10 cellular contexts compared by ENCODE assay signal in the genomic region with DNA sequence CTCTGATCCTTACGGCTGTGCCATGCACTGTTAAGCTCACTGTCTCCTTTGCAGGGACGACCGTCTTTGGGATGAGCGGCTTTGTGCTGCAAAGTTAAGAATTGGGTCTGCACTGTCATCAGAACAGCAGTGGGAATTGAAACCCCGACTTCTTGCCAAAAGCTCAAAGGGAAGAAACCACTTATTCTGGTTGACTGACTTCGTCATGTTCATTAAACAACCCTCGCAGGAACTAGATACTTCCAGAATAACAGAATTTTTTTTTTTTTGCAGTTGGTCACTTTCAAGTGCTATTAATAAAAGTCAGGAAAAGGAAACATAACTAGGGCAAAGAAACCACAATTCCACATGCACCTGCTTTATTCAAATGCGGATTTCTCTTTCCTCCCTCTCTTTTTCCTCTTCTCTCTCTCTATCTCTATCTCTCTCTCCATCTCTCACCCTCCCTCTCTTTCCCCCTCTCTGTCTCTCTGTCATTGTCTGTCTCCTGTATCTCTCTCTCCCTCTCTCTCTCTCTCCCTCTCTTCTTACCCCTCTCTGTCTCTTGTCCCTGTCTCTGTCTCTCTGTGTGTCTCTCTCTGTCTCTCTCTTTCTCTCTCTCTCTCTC. TPM values are rescaled to one million over a fixed set of nuclear protein-coding genes. Genes with fewer than 3 reads are reported as not detected.
A peak's percentile ranks its signal among the peaks of the same experiment; 100 is the strongest.
DNase-seq lines count a peak whose midpoint lies in the region; ATAC-seq and TF ChIP-seq lines count a peak whose summit lies in the region.
"Had no signal": no experiment of that assay in that cellular context is flagged by ENCODE, and none has a peak within 500 bp of the region (broad histone marks: within the 10 kb centered on the region; RNA-seq: fewer than 3 reads in every experiment).

No MANE protein-coding gene starts in this region.

- H2AFZ ChIP-seq in MM.1S (ENCODE audit: low read length), result no peak overlapping the region

- H3K4me1 ChIP-seq in right cardiac atrium (ENCODE audit: control insufficient read depth, insufficient read depth, low read length) (no peaks in the 10 kb centered on the region), MM.1S (ENCODE audit: low read length) (0 out of 2 replicates have a peak, but pooled peaks cover 5% of the 10 kb centered on the region)
- H3K4me1 ChIP-seq: BE2C had no signal

- peak overlapping the region; percentile 71 for H3K27ac Mint-ChIP-seq in stimulated activated memory B cell treated with anti-CD40 and anti-IgM and Interleukin-4, amounts not matched to agents 10 μg/mL and 1 μg/mL and 100 μg/mL, for 72 hours
- no peak overlapping the region for H3K27ac Mint-ChIP-seq in activated CD4-positive, alpha-beta T cell treated with anti-CD3 and anti-CD28 coated beads for 36 hours

- intact Hi-C loops in Right ventricle myocardium superior (cut with DNase I), result no loop called here
- intact Hi-C loops in right cardiac atrium (cut with DNase I), result no loop called here
- intact Hi-C loops in activated CD4-positive, alpha-beta T cell treated with anti-CD3 and anti-CD28 coated beads for 36 hours (cut with DNase I, micrococcal nuclease), result no loop called here

- H3K27ac ChIP-seq in right cardiac atrium (ENCODE audit: low read length) (no peak overlapping the region), MM.1S (ENCODE audit: low read length) (no peak overlapping the region)

- H3K9ac ChIP-seq in MM.1S (ENCODE audit: low read length), result no peak overlapping the region

- H3K9me2 ChIP-seq in MM.1S (replicated peaks; ENCODE audit: insufficient read depth, low read length), result no peaks in the 10 kb centered on the region

- H3K79me2 ChIP-seq in MM.1S (ENCODE audit: low read length), result no peaks in the 10 kb centered on the region

- POLR2A ChIA-PET in activated CD4-positive, alpha-beta T cell treated with anti-CD3 and anti-CD28 coated beads for 36 hours (lab: Charles Lee), result no interaction called here

- no peaks in the 10 kb centered on the region for H3K36me3 Mint-ChIP-seq in stimulated activated memory B cell treated with anti-CD40 and anti-IgM and Interleukin-4, amounts not matched to agents 10 μg/mL and 1 μg/mL and 100 μg/mL, for 72 hours
- no peaks in the 10 kb centered on the region for H3K36me3 Mint-ChIP-seq in activated CD4-positive, alpha-beta T cell treated with anti-CD3 and anti-CD28 coated beads for 36 hours (ENCODE audit: low read depth)

- CTCF ChIA-PET in activated CD4-positive, alpha-beta T cell treated with anti-CD3 and anti-CD28 coated beads for 36 hours (lab: Charles Lee), result interaction anchor here (0.5 kb wide), 2 partner anchors 49 to 60 kb away, joined by 3 to 4 read pairs; no protein-coding TSS in a partner anchor

- no peak for DNase-seq in Right ventricle myocardium superior
- no peak for DNase-seq in right cardiac atrium
- no peak for DNase-seq in MM.1S
- no peak for DNase-seq in KG1 (lab: John Stamatoyannopoulos, UW)
- DNase-seq in SK-N-DZ (ENCODE audit: low spot score), result no peak
- DNase-seq in activated CD4-positive, alpha-beta T cell treated with anti-CD3 and anti-CD28 coated beads for 36 hours, result no peak
- DNase-seq: activated CD4-positive, alpha-beta T cell treated with anti-CD3 and anti-CD28 coated beads, Interleukin-2, amount 50 U/mL, for 48 hours; BE2C had no signal

- no peak overlapping the region for H3K4me3 ChIP-seq in right cardiac atrium (ENCODE audit: low read length)
- H3K4me3 ChIP-seq in MM.1S (ENCODE audit: low read length), result no peak overlapping the region

- no peaks in the 10 kb centered on the region for H3K27me3 Mint-ChIP-seq in stimulated activated memory B cell treated with anti-CD40 and anti-IgM and Interleukin-4, amounts not matched to agents 10 μg/mL and 1 μg/mL and 100 μg/mL, for 72 hours
- H3K27me3 Mint-ChIP-seq in activated CD4-positive, alpha-beta T cell treated with anti-CD3 and anti-CD28 coated beads for 36 hours, result peaks cover 14% of the 10 kb centered on the region

- H3K4me2 ChIP-seq in MM.1S (ENCODE audit: low read depth, low read length), result peak overlapping the region; percentile 39

- H3F3A ChIP-seq in MM.1S (ENCODE audit: insufficient read depth, low read length), result no peaks in the 10 kb centered on the region

- no peaks in the 10 kb centered on the region for H3K9me3 ChIP-seq in right cardiac atrium (ENCODE audit: control insufficient read depth, low read length)
- no peaks in the 10 kb centered on the region for H3K9me3 ChIP-seq in MM.1S (replicated peaks; ENCODE audit: insufficient read depth, low read length)
- H3K9me3 ChIP-seq: BE2C had no signal

- H4K20me1 ChIP-seq in MM.1S (ENCODE audit: insufficient read depth, low read length), result no peaks in the 10 kb centered on the region

- H3K36me3 ChIP-seq in MM.1S (replicated peaks; ENCODE audit: insufficient read depth, low read length), result no peaks in the 10 kb centered on the region
- H3K36me3 ChIP-seq: BE2C had no signal

- peak; percentile 20 for ATAC-seq in Right ventricle myocardium superior (ENCODE audit: poor library complexity)
- no peak for ATAC-seq in right cardiac atrium
- ATAC-seq in HG02642 (IDR thresholded peaks at IDR 0.05; ENCODE audit: poor library complexity, unreplicated experiment), result peak; percentile 71
- ATAC-seq in stimulated activated memory B cell treated with anti-CD40 and anti-IgM and Interleukin-4, amounts not matched to agents 10 μg/mL and 1 μg/mL and 100 μg/mL, for 72 hours, result peak; percentile 82
- ATAC-seq in activated CD4-positive, alpha-beta T cell treated with anti-CD3 and anti-CD28 coated beads for 36 hours, result no peak

- H3K4me1 Mint-ChIP-seq in stimulated activated memory B cell treated with anti-CD40 and anti-IgM and Interleukin-4, amounts not matched to agents 10 μg/mL and 1 μg/mL and 100 μg/mL, for 72 hours, result peaks cover 21% of the 10 kb centered on the region
- H3K4me1 Mint-ChIP-seq in activated CD4-positive, alpha-beta T cell treated with anti-CD3 and anti-CD28 coated beads for 36 hours, result peaks cover 3% of the 10 kb centered on the region

- no peaks in the 10 kb centered on the region for H3K27me3 ChIP-seq in right cardiac atrium (ENCODE audit: control insufficient read depth, insufficient read depth)
- H3K27me3 ChIP-seq in MM.1S (replicated peaks; ENCODE audit: insufficient read depth, low read length), result no peaks in the 10 kb centered on the region
- H3K27me3 ChIP-seq: BE2C had no signal

- 48% methylated on average over 8 of the region's 8 CpGs for WGBS in right cardiac atrium

- H3K9me3 Mint-ChIP-seq in stimulated activated memory B cell treated with anti-CD40 and anti-IgM and Interleukin-4, amounts not matched to agents 10 μg/mL and 1 μg/mL and 100 μg/mL, for 72 hours, result no peaks in the 10 kb centered on the region
- no peaks in the 10 kb centered on the region for H3K9me3 Mint-ChIP-seq in activated CD4-positive, alpha-beta T cell treated with anti-CD3 and anti-CD28 coated beads for 36 hours (ENCODE audit: low read depth)

- no peak for TF ChIP-seq CTCF in MM.1S (IDR thresholded peaks at IDR 0.05; ENCODE audit: low read length)

- peak overlapping the region; percentile 15 for H3K4me3 Mint-ChIP-seq in stimulated activated memory B cell treated with anti-CD40 and anti-IgM and Interleukin-4, amounts not matched to agents 10 μg/mL and 1 μg/mL and 100 μg/mL, for 72 hours
- no peak overlapping the region for H3K4me3 Mint-ChIP-seq in activated CD4-positive, alpha-beta T cell treated with anti-CD3 and anti-CD28 coated beads for 36 hours

RNA-seq across cellular contexts. Expression of a gene that starts 12.3 kb away (rescaled TPM):
- total RNA-seq in Right ventricle myocardium superior (0.30 TPM), right cardiac atrium (under 1 TPM in 3 of 4 donors, not detected in 1; 0.34 to 0.44 (median 0.42) TPM)
- polyA plus RNA-seq in right cardiac atrium, result 0.07 TPM
- 1.1 and 1.2 TPM in 2 replicates for polyA plus RNA-seq in SK-N-DZ (2014; cell fraction: cytosol; rRNA removed)
- polyA plus RNA-seq in SK-N-DZ (2014; cell fraction: nucleus; rRNA removed), result 0.85 and 1.3 TPM in 2 replicates
- total RNA-seq in activated CD4-positive, alpha-beta T cell treated with anti-CD3 and anti-CD28 coated beads for 36 hours, result under 1 TPM; 0.30 to 0.53 TPM

RNA-seq across cellular contexts. Expression of a gene that starts 17.2 kb away (rescaled TPM):
- total RNA-seq in Right ventricle myocardium superior, result 14.2 TPM
- total RNA-seq in right cardiac atrium, result 10 to 100 TPM; 13.7 to 17.3 (median 16.2) TPM
- 15.8 TPM for polyA plus RNA-seq in right cardiac atrium
- polyA plus RNA-seq in SK-N-DZ (2014; cell fraction: cytosol; rRNA removed), result 16.6 and 32.9 TPM in 2 replicates
- polyA plus RNA-seq in SK-N-DZ (2014; cell fraction: nucleus; rRNA removed), result 47.1 and 51.4 TPM in 2 replicates
- total RNA-seq in activated CD4-positive, alpha-beta T cell treated with anti-CD3 and anti-CD28 coated beads for 36 hours, result 10 to 100 TPM; 24.2 to 25.9 TPM

Comparison
In these comparisons a context has a peak if more than half of its experiments do, and no peak if none do; other contexts are left out.
1. ATAC-seq: peak in Right ventricle myocardium superior (single experiment), HG02642 (single experiment) and stimulated activated memory B cell treated with anti-CD40 and anti-IgM and Interleukin-4, amounts not matched to agents 10 μg/mL and 1 μg/mL and 100 μg/mL, for 72 hours (single experiment); none in right cardiac atrium (0 of 2) and activated CD4-positive, alpha-beta T cell treated with anti-CD3 and anti-CD28 coated beads for 36 hours (single experiment).